2 cellular contexts compared by ENCODE assay signal in the genomic region with DNA sequence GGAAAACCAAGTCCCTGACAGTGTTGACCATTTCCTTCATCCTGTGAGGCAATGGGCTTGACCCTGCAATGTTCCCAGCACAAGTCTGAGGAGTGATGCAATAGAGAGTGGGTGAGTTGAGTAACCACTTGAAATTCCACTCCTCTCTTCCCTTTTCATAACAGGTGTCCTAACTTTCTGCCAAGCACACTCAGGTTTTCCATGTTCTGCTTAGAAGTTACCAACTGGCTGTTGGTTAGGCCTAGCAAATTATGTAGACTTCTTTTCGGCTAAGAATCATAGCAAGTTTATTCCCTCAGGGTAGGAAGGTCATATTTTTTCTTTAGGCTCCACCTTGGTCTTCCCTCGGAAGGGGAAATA.
TF ChIP-seq lines count a peak whose summit lies in the region.

No MANE protein-coding gene starts in this region.

TF ChIP-seq in K562, 482 proteins besides CTCF, POLR2A, EP300 and RAD21 (continued from another document and continues in another):
- TF ChIP-seq, protein P1, sequence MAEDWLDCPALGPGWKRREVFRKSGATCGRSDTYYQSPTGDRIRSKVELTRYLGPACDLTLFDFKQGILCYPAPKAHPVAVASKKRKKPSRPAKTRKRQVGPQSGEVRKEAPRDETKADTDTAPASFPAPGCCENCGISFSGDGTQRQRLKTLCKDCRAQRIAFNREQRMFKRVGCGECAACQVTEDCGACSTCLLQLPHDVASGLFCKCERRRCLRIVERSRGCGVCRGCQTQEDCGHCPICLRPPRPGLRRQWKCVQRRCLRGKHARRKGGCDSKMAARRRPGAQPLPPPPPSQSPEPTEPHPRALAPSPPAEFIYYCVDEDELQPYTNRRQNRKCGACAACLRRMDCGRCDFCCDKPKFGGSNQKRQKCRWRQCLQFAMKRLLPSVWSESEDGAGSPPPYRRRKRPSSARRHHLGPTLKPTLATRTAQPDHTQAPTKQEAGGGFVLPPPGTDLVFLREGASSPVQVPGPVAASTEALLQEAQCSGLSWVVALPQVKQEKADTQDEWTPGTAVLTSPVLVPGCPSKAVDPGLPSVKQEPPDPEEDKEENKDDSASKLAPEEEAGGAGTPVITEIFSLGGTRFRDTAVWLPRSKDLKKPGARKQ (CRISPR knock-in tag; IDR thresholded peaks at IDR 0.05) = no peak
- TF ChIP-seq CHD1 (IDR thresholded peaks at IDR 0.05; ENCODE audit: low read length) (no peak), SNIP1 (IDR thresholded peaks at IDR 0.05; ENCODE audit: low read depth) (no peak), RAD51 (IDR thresholded peaks at IDR 0.05; ENCODE audit: borderline replicate concordance, low read depth) (no peak), ZNF354B (CRISPR knock-in tag; IDR thresholded peaks at IDR 0.05) (no peak), TRIM24 (IDR thresholded peaks at IDR 0.05) (peak; percentile 83 to 91; a peak in 3 of 4 replicates), MAFK (IDR thresholded peaks at IDR 0.05; ENCODE audit: low read length) (no peak), DACH1 (IDR thresholded peaks at IDR 0.05; ENCODE audit: partially characterized antibody) (no peak), NR2C1 (IDR thresholded peaks at IDR 0.05) (no peak), NR2C1 (tag; IDR thresholded peaks at IDR 0.05) (0 out of 2 replicates have a peak, but pooled peaks have one; percentile 53), STAT5A (IDR thresholded peaks at IDR 0.05; ENCODE audit: borderline replicate concordance, low read length) (no peak), MED1 (CRISPR knock-in tag; IDR thresholded peaks at IDR 0.05; ENCODE audit: borderline replicate concordance) (no peak), ZNF589 (CRISPR knock-in tag; IDR thresholded peaks at IDR 0.05; ENCODE audit: low read depth) (no peak), MYC (IDR thresholded peaks at IDR 0.05; ENCODE audit: low read depth, low read length) (peak; percentile 40; the same call in 1 of the 2 replicates), MYC (CRISPR knock-in tag; IDR thresholded peaks at IDR 0.05; ENCODE audit: borderline replicate concordance, low read depth) (no peak), ZNF431 (CRISPR knock-in tag; IDR thresholded peaks at IDR 0.05) (no peak), TSC22D4 (tag; IDR thresholded peaks at IDR 0.05) (no peak), ZNF263 (CRISPR knock-in tag; IDR thresholded peaks at IDR 0.05; ENCODE audit: borderline replicate concordance) (no peak), NCOA6 (IDR thresholded peaks at IDR 0.05) (no peak), TBP (optimal IDR thresholded peaks at IDR 0.05; ENCODE audit: low read depth, low read length) (no peak), CEBPG (CRISPR knock-in tag; IDR thresholded peaks at IDR 0.05) (peak; percentile 91), CEBPG (tag; conservative IDR thresholded peaks at IDR 0.05 in 1 of 2, IDR thresholded peaks at IDR 0.05 in 1 of 2) (peak; percentile 99), MBD2 (IDR thresholded peaks at IDR 0.05; ENCODE audit: borderline replicate concordance, low read depth) (no peak), ZNF253 (CRISPR knock-in tag; conservative IDR thresholded peaks at IDR 0.05) (no peak), RFX5 (IDR thresholded peaks at IDR 0.05; ENCODE audit: low read depth, low read length) (no peak), ELF4 (CRISPR knock-in tag; IDR thresholded peaks at IDR 0.05) (no peak), ZC3H11A (IDR thresholded peaks at IDR 0.05; ENCODE audit: low read depth, low read length) (no peak), CTBP1 (IDR thresholded peaks at IDR 0.05; ENCODE audit: borderline replicate concordance) (peak; percentile 22; the same call in 1 of the 2 replicates), ZEB2 (IDR thresholded peaks at IDR 0.05) (peak; percentile 55; the same call in 1 of the 2 replicates), KLF16 (IDR thresholded peaks at IDR 0.05) (no peak), ZNF133 (CRISPR knock-in tag; IDR thresholded peaks at IDR 0.05) (no peak)
- TF ChIP-seq, protein P2, sequence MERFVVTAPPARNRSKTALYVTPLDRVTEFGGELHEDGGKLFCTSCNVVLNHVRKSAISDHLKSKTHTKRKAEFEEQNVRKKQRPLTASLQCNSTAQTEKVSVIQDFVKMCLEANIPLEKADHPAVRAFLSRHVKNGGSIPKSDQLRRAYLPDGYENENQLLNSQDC (CRISPR knock-in tag; IDR thresholded peaks at IDR 0.05) = no peak
- TF ChIP-seq, protein P3, sequence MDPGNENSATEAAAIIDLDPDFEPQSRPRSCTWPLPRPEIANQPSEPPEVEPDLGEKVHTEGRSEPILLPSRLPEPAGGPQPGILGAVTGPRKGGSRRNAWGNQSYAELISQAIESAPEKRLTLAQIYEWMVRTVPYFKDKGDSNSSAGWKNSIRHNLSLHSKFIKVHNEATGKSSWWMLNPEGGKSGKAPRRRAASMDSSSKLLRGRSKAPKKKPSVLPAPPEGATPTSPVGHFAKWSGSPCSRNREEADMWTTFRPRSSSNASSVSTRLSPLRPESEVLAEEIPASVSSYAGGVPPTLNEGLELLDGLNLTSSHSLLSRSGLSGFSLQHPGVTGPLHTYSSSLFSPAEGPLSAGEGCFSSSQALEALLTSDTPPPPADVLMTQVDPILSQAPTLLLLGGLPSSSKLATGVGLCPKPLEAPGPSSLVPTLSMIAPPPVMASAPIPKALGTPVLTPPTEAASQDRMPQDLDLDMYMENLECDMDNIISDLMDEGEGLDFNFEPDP (CRISPR knock-in tag; IDR thresholded peaks at IDR 0.05) = no peak
- TF ChIP-seq, protein P4, sequence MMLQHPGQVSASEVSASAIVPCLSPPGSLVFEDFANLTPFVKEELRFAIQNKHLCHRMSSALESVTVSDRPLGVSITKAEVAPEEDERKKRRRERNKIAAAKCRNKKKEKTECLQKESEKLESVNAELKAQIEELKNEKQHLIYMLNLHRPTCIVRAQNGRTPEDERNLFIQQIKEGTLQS (IDR thresholded peaks at IDR 0.05) = peak; percentile 96
- TF ChIP-seq, protein P4 (CRISPR knock-in tag; conservative IDR thresholded peaks at IDR 0.05) = 0 out of 2 replicates have a peak, but pooled peaks have one; percentile 39
- TF ChIP-seq, protein P5, sequence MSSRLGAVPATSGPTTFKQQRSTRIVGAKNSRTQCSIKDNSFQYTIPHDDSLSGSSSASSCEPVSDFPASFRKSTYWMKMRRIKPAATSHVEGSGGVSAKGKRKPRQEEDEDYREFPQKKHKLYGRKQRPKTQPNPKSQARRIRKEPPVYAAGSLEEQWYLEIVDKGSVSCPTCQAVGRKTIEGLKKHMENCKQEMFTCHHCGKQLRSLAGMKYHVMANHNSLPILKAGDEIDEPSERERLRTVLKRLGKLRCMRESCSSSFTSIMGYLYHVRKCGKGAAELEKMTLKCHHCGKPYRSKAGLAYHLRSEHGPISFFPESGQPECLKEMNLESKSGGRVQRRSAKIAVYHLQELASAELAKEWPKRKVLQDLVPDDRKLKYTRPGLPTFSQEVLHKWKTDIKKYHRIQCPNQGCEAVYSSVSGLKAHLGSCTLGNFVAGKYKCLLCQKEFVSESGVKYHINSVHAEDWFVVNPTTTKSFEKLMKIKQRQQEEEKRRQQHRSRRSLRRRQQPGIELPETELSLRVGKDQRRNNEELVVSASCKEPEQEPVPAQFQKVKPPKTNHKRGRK (tag; IDR thresholded peaks at IDR 0.05) = no peak

TF ChIP-seq in HepG2, 621 proteins besides CTCF, POLR2A, EP300 and RAD21 (continued from another document and continues in another):
- TF ChIP-seq, protein P6, sequence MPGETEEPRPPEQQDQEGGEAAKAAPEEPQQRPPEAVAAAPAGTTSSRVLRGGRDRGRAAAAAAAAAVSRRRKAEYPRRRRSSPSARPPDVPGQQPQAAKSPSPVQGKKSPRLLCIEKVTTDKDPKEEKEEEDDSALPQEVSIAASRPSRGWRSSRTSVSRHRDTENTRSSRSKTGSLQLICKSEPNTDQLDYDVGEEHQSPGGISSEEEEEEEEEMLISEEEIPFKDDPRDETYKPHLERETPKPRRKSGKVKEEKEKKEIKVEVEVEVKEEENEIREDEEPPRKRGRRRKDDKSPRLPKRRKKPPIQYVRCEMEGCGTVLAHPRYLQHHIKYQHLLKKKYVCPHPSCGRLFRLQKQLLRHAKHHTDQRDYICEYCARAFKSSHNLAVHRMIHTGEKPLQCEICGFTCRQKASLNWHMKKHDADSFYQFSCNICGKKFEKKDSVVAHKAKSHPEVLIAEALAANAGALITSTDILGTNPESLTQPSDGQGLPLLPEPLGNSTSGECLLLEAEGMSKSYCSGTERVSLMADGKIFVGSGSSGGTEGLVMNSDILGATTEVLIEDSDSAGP (CRISPR knock-in tag; IDR thresholded peaks at IDR 0.05; ENCODE audit: borderline replicate concordance) = no peak
- TF ChIP-seq TBL1XR1 (IDR thresholded peaks at IDR 0.05; ENCODE audit: borderline replicate concordance, low read length, partially characterized antibody) (peak; percentile 52), GABPB1 (CRISPR knock-in tag; IDR thresholded peaks at IDR 0.05) (peak; percentile 36; the same call in 1 of the 2 replicates), FOXA3 (CRISPR knock-in tag; IDR thresholded peaks at IDR 0.05) (peak; percentile 54; the same call in 1 of the 2 replicates), NR2F6 (IDR thresholded peaks at IDR 0.05) (0 out of 2 replicates have a peak, but pooled peaks have one; percentile 14), NR2F6 (CRISPR knock-in tag; IDR thresholded peaks at IDR 0.05) (0 out of 2 replicates have a peak, but pooled peaks have one; percentile 14), NR2F1 (CRISPR knock-in tag; IDR thresholded peaks at IDR 0.05) (peak in 1 of 2 experiments; percentile 50; a peak in 1 of 4 replicates), THAP11 (CRISPR knock-in tag; IDR thresholded peaks at IDR 0.05) (peak; percentile 64), KLF9 (CRISPR knock-in tag; IDR thresholded peaks at IDR 0.05; ENCODE audit: low read depth) (no peak), NCOA2 (CRISPR knock-in tag; IDR thresholded peaks at IDR 0.05) (0 out of 2 replicates have a peak, but pooled peaks have one; percentile 18), SALL1 (CRISPR knock-in tag; IDR thresholded peaks at IDR 0.05) (0 out of 2 replicates have a peak, but pooled peaks have one; percentile 29), KDM1A (CRISPR knock-in tag; IDR thresholded peaks at IDR 0.05) (peak; percentile 32; the same call in 1 of the 2 replicates), TEAD3 (CRISPR knock-in tag; optimal IDR thresholded peaks at IDR 0.05; ENCODE audit: borderline replicate concordance) (peak; percentile 53), BCL6 (CRISPR knock-in tag; IDR thresholded peaks at IDR 0.05) (peak; percentile 36; the same call in 1 of the 2 replicates), CHD2 (IDR thresholded peaks at IDR 0.05; ENCODE audit: low read depth, low read length) (0 out of 2 replicates have a peak, but pooled peaks have one; percentile 40), ZFP1 (CRISPR knock-in tag; IDR thresholded peaks at IDR 0.05) (no peak), FOXK1 (CRISPR knock-in tag; IDR thresholded peaks at IDR 0.05; ENCODE audit: borderline replicate concordance, low read depth) (peak; percentile 58; the same call in 1 of the 2 replicates), HIVEP1 (CRISPR knock-in tag; IDR thresholded peaks at IDR 0.05) (no peak), RXRB (CRISPR knock-in tag; IDR thresholded peaks at IDR 0.05; ENCODE audit: borderline replicate concordance) (0 out of 2 replicates have a peak, but pooled peaks have one; percentile 30), FOSL2 (CRISPR knock-in tag; IDR thresholded peaks at IDR 0.05) (peak; percentile 73), HMG20A (CRISPR knock-in tag; IDR thresholded peaks at IDR 0.05; ENCODE audit: borderline replicate concordance) (0 out of 2 replicates have a peak, but pooled peaks have one; percentile 53)
- TF ChIP-seq, protein P4 (CRISPR knock-in tag; IDR thresholded peaks at IDR 0.05) = peak; percentile 85
- TF ChIP-seq, protein P7, sequence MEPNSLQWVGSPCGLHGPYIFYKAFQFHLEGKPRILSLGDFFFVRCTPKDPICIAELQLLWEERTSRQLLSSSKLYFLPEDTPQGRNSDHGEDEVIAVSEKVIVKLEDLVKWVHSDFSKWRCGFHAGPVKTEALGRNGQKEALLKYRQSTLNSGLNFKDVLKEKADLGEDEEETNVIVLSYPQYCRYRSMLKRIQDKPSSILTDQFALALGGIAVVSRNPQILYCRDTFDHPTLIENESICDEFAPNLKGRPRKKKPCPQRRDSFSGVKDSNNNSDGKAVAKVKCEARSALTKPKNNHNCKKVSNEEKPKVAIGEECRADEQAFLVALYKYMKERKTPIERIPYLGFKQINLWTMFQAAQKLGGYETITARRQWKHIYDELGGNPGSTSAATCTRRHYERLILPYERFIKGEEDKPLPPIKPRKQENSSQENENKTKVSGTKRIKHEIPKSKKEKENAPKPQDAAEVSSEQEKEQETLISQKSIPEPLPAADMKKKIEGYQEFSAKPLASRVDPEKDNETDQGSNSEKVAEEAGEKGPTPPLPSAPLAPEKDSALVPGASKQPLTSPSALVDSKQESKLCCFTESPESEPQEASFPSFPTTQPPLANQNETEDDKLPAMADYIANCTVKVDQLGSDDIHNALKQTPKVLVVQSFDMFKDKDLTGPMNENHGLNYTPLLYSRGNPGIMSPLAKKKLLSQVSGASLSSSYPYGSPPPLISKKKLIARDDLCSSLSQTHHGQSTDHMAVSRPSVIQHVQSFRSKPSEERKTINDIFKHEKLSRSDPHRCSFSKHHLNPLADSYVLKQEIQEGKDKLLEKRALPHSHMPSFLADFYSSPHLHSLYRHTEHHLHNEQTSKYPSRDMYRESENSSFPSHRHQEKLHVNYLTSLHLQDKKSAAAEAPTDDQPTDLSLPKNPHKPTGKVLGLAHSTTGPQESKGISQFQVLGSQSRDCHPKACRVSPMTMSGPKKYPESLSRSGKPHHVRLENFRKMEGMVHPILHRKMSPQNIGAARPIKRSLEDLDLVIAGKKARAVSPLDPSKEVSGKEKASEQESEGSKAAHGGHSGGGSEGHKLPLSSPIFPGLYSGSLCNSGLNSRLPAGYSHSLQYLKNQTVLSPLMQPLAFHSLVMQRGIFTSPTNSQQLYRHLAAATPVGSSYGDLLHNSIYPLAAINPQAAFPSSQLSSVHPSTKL (CRISPR knock-in tag; IDR thresholded peaks at IDR 0.05) = peak; percentile 67
- TF ChIP-seq, protein P8, sequence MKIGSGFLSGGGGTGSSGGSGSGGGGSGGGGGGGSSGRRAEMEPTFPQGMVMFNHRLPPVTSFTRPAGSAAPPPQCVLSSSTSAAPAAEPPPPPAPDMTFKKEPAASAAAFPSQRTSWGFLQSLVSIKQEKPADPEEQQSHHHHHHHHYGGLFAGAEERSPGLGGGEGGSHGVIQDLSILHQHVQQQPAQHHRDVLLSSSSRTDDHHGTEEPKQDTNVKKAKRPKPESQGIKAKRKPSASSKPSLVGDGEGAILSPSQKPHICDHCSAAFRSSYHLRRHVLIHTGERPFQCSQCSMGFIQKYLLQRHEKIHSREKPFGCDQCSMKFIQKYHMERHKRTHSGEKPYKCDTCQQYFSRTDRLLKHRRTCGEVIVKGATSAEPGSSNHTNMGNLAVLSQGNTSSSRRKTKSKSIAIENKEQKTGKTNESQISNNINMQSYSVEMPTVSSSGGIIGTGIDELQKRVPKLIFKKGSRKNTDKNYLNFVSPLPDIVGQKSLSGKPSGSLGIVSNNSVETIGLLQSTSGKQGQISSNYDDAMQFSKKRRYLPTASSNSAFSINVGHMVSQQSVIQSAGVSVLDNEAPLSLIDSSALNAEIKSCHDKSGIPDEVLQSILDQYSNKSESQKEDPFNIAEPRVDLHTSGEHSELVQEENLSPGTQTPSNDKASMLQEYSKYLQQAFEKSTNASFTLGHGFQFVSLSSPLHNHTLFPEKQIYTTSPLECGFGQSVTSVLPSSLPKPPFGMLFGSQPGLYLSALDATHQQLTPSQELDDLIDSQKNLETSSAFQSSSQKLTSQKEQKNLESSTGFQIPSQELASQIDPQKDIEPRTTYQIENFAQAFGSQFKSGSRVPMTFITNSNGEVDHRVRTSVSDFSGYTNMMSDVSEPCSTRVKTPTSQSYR (CRISPR knock-in tag; IDR thresholded peaks at IDR 0.05; ENCODE audit: borderline replicate concordance) = peak; percentile 75
